11 cellular contexts compared by ENCODE assay signal in the genomic region with DNA sequence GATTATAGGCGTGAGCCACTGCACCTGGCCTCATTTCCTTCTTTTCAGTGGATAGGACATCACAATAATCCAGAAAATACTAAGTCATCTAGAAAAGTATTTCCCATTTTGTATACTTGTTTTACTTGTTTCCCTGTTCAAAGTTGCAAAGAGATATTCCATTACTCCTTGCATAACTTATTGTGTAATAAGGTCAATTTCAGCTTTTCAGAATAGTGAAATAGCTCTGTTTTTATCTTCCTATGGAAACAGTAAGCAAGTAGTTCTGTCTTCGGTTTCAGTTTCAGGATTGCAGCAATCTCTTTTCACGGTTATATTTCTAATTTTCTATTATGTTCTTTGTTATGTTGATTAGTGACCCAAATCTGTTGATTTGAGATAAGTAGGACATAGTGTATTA. TPM values are rescaled to one million over a fixed set of nuclear protein-coding genes. Genes with fewer than 3 reads are reported as not detected.
A peak's percentile ranks its signal among the peaks of the same experiment; 100 is the strongest.
DNase-seq lines count a peak whose midpoint lies in the region; ATAC-seq and TF ChIP-seq lines count a peak whose summit lies in the region.
"Had no signal": no experiment of that assay in that cellular context is flagged by ENCODE, and none has a peak within 500 bp of the region (broad histone marks: within the 10 kb centered on the region; RNA-seq: fewer than 3 reads in every experiment).

No MANE protein-coding gene starts in this region.

- peak overlapping the region; percentile 34 for H3K4me3 Mint-ChIP-seq in memory B cell

- intact Hi-C loops in aorta (cut with DNase I), result no loop called here

- H3K27ac Mint-ChIP-seq in memory B cell, result peak overlapping the region; percentile 18

- peaks cover 0 to 7% of the 10 kb centered on the region in 2 donors for H3K4me1 ChIP-seq in aorta (ENCODE audit: control insufficient read depth in 1 of 2, insufficient read depth in 2 of 2, low read length in 2 of 2)

- no peak overlapping the region for H3K27ac ChIP-seq in aorta (ENCODE audit: low read depth in 1 of 2, low read length in 2 of 2)
- H3K27ac ChIP-seq: vagina had no signal

- ATAC-seq in HG02759 (IDR thresholded peaks at IDR 0.05; ENCODE audit: unreplicated experiment) (peak; percentile 35), memory B cell (ENCODE audit: low read depth) (no peak), aorta (ENCODE audit: low FRiP score) (no peak)

- no peaks in the 10 kb centered on the region for H3K27me3 ChIP-seq in aorta (ENCODE audit: control insufficient read depth in 1 of 2, insufficient read depth in 2 of 2, low read length in 1 of 2)
- H3K27me3 ChIP-seq: vagina had no signal

- no peaks in the 10 kb centered on the region for H3K36me3 ChIP-seq in aorta (ENCODE audit: control insufficient read depth in 1 of 2, insufficient read depth in 2 of 2, low read length in 1 of 2)
- H3K36me3 ChIP-seq: vagina had no signal

- no peaks in the 10 kb centered on the region for H3K27me3 Mint-ChIP-seq in memory B cell

- H3K9me3 ChIP-seq in aorta (ENCODE audit: control insufficient read depth, low read length), result no peaks in the 10 kb centered on the region
- H3K9me3 ChIP-seq: vagina had no signal

- H3K4me3 ChIP-seq in aorta (ENCODE audit: low read length in 2 of 2), result no peak overlapping the region
- H3K4me3 ChIP-seq: vagina had no signal

- TF ChIP-seq CTCF in GM10266 (IDR thresholded peaks at IDR 0.05; ENCODE audit: control insufficient read depth, insufficient read depth, low read depth, missing control alignments), result no peak

- H3K9me3 Mint-ChIP-seq in memory B cell, result no peaks in the 10 kb centered on the region

- H3K36me3 Mint-ChIP-seq in memory B cell, result no peaks in the 10 kb centered on the region

- H3K4me1 Mint-ChIP-seq in memory B cell, result peaks cover 16% of the 10 kb centered on the region

- DNase-seq in GM10266 (ENCODE audit: extremely low spot score) (peak; percentile 25), SKM-1 (lab: John Stamatoyannopoulos, UW; ENCODE audit: unreplicated experiment) (peak; percentile 43), memory B cell (ENCODE audit: low spot score in 2 of 2) (no peak), NCI-H774 (lab: John Stamatoyannopoulos, UW) (no peak), COLO829 (ENCODE audit: low spot score) (no peak), aorta (no peak), putamen (ENCODE audit: low spot score) (no peak)
- DNase-seq: activated effector memory CD4-positive, alpha-beta T cell treated with anti-CD3 and anti-CD28 coated beads, Interleukin-2, amount 50 U/mL, for 16 hours; T-helper 9 cell had no signal

- 92 to 96% methylated on average over 3 of the region's 3 CpGs for WGBS in aorta, 2 donors

RNA-seq across cellular contexts. Expression of a gene that starts 6.0 kb away (rescaled TPM):
- total RNA-seq in aorta, result 1 to 10 TPM; 6.5 to 7.0 TPM
- polyA plus RNA-seq in aorta, result 1 to 10 TPM; 2.0 to 4.6 TPM

Comparison
In these comparisons a context has a peak if more than half of its experiments do, and no peak if none do; other contexts are left out.
1. DNase-seq: peak in GM10266 (single experiment) and SKM-1 (single experiment); none in memory B cell (0 of 2), NCI-H774 (single experiment), COLO829 (single experiment), aorta (0 of 2) and putamen (single experiment).